ENCODE assay signal across 1 cellular context in the genomic region with DNA sequence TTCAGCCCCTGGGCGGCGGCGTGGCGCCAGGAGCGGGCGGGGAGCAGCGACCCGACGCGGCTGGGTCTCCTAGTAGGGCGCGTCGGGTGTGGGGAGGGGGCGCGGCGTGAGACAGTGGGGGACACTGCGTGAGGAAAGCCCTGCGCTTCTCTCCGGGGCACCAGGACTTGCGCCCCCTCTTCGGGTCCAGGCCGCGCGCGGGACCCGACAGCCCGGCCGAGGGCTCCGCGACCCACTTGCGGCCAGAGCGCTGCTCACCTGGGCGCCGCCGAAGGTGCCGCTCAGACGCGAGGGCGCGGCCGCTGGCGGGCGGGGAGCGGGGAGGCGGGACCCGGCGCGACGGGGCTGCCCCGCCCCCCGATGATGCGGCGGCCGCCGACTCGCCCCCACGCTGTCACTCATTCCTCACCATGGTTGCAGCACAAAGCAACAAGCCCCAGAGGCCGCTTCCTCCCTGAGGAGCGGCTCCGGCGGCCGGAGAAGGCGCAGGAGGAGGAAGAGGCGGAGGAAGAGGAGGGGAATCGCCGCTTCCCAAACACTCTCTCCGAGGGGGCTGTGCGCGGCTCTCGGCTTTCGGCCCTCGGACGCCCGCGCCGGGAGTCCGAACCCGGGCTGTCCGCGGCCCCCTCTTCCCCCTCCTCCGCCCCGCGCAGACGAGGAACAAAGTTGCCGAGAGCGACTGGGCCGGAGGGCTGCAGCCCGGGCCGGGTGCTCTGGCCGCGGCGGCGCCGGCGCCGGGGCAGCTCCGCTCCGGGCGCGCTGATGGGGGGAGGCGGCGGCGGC.
TF ChIP-seq lines count a peak whose summit lies in the region.

A gene with protein sequence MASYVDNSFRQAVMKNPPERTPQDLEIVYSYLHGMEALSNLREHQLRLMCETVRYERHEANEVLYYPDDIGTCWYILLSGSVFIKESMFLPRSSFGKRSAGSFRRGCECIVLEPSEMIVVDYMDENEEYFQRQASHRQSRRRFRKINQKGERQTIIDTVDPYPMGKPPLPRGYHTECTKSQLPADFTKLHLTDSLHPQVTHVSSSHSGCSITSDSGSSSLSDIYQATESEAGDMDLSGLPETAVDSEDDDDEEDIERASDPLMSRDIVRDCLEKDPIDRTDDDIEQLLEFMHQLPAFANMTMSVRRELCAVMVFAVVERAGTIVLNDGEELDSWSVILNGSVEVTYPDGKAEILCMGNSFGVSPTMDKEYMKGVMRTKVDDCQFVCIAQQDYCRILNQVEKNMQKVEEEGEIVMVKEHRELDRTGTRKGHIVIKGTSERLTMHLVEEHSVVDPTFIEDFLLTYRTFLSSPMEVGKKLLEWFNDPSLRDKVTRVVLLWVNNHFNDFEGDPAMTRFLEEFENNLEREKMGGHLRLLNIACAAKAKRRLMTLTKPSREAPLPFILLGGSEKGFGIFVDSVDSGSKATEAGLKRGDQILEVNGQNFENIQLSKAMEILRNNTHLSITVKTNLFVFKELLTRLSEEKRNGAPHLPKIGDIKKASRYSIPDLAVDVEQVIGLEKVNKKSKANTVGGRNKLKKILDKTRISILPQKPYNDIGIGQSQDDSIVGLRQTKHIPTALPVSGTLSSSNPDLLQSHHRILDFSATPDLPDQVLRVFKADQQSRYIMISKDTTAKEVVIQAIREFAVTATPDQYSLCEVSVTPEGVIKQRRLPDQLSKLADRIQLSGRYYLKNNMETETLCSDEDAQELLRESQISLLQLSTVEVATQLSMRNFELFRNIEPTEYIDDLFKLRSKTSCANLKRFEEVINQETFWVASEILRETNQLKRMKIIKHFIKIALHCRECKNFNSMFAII (N-terminal part only) (plus strand): TSS at position 457 of the 783 bp plus-strand sequence. CDS start 1,084 bp downstream, outside the sequence.

TF ChIP-seq in K562, 482 proteins besides CTCF, POLR2A, EP300 and RAD21 (continued from another document and continues in another):
- TF ChIP-seq, protein P1, sequence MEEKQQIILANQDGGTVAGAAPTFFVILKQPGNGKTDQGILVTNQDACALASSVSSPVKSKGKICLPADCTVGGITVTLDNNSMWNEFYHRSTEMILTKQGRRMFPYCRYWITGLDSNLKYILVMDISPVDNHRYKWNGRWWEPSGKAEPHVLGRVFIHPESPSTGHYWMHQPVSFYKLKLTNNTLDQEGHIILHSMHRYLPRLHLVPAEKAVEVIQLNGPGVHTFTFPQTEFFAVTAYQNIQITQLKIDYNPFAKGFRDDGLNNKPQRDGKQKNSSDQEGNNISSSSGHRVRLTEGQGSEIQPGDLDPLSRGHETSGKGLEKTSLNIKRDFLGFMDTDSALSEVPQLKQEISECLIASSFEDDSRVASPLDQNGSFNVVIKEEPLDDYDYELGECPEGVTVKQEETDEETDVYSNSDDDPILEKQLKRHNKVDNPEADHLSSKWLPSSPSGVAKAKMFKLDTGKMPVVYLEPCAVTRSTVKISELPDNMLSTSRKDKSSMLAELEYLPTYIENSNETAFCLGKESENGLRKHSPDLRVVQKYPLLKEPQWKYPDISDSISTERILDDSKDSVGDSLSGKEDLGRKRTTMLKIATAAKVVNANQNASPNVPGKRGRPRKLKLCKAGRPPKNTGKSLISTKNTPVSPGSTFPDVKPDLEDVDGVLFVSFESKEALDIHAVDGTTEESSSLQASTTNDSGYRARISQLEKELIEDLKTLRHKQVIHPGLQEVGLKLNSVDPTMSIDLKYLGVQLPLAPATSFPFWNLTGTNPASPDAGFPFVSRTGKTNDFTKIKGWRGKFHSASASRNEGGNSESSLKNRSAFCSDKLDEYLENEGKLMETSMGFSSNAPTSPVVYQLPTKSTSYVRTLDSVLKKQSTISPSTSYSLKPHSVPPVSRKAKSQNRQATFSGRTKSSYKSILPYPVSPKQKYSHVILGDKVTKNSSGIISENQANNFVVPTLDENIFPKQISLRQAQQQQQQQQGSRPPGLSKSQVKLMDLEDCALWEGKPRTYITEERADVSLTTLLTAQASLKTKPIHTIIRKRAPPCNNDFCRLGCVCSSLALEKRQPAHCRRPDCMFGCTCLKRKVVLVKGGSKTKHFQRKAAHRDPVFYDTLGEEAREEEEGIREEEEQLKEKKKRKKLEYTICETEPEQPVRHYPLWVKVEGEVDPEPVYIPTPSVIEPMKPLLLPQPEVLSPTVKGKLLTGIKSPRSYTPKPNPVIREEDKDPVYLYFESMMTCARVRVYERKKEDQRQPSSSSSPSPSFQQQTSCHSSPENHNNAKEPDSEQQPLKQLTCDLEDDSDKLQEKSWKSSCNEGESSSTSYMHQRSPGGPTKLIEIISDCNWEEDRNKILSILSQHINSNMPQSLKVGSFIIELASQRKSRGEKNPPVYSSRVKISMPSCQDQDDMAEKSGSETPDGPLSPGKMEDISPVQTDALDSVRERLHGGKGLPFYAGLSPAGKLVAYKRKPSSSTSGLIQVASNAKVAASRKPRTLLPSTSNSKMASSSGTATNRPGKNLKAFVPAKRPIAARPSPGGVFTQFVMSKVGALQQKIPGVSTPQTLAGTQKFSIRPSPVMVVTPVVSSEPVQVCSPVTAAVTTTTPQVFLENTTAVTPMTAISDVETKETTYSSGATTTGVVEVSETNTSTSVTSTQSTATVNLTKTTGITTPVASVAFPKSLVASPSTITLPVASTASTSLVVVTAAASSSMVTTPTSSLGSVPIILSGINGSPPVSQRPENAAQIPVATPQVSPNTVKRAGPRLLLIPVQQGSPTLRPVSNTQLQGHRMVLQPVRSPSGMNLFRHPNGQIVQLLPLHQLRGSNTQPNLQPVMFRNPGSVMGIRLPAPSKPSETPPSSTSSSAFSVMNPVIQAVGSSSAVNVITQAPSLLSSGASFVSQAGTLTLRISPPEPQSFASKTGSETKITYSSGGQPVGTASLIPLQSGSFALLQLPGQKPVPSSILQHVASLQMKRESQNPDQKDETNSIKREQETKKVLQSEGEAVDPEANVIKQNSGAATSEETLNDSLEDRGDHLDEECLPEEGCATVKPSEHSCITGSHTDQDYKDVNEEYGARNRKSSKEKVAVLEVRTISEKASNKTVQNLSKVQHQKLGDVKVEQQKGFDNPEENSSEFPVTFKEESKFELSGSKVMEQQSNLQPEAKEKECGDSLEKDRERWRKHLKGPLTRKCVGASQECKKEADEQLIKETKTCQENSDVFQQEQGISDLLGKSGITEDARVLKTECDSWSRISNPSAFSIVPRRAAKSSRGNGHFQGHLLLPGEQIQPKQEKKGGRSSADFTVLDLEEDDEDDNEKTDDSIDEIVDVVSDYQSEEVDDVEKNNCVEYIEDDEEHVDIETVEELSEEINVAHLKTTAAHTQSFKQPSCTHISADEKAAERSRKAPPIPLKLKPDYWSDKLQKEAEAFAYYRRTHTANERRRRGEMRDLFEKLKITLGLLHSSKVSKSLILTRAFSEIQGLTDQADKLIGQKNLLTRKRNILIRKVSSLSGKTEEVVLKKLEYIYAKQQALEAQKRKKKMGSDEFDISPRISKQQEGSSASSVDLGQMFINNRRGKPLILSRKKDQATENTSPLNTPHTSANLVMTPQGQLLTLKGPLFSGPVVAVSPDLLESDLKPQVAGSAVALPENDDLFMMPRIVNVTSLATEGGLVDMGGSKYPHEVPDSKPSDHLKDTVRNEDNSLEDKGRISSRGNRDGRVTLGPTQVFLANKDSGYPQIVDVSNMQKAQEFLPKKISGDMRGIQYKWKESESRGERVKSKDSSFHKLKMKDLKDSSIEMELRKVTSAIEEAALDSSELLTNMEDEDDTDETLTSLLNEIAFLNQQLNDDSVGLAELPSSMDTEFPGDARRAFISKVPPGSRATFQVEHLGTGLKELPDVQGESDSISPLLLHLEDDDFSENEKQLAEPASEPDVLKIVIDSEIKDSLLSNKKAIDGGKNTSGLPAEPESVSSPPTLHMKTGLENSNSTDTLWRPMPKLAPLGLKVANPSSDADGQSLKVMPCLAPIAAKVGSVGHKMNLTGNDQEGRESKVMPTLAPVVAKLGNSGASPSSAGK (IDR thresholded peaks at IDR 0.05), result no peak
- TF ChIP-seq YBX1 (IDR thresholded peaks at IDR 0.05), result no peak
- TF ChIP-seq ZBTB8A (IDR thresholded peaks at IDR 0.05; ENCODE audit: partially characterized antibody), result no peak
- TF ChIP-seq FOSL1 (tag; conservative IDR thresholded peaks at IDR 0.05), result peak; percentile 90
- no peak for TF ChIP-seq SMARCB1 (IDR thresholded peaks at IDR 0.05; ENCODE audit: insufficient read length, low read depth)
- TF ChIP-seq SMARCA5 (IDR thresholded peaks at IDR 0.05), result no peak
- no peak for TF ChIP-seq JUNB (CRISPR knock-in tag; conservative IDR thresholded peaks at IDR 0.05)
- TF ChIP-seq EGR1 (conservative IDR thresholded peaks at IDR 0.05), result peak; percentile 47
- TF ChIP-seq, protein P2, sequence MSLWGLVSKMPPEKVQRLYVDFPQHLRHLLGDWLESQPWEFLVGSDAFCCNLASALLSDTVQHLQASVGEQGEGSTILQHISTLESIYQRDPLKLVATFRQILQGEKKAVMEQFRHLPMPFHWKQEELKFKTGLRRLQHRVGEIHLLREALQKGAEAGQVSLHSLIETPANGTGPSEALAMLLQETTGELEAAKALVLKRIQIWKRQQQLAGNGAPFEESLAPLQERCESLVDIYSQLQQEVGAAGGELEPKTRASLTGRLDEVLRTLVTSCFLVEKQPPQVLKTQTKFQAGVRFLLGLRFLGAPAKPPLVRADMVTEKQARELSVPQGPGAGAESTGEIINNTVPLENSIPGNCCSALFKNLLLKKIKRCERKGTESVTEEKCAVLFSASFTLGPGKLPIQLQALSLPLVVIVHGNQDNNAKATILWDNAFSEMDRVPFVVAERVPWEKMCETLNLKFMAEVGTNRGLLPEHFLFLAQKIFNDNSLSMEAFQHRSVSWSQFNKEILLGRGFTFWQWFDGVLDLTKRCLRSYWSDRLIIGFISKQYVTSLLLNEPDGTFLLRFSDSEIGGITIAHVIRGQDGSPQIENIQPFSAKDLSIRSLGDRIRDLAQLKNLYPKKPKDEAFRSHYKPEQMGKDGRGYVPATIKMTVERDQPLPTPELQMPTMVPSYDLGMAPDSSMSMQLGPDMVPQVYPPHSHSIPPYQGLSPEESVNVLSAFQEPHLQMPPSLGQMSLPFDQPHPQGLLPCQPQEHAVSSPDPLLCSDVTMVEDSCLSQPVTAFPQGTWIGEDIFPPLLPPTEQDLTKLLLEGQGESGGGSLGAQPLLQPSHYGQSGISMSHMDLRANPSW (CRISPR knock-in tag; IDR thresholded peaks at IDR 0.05), result no peak
- TF ChIP-seq PML (IDR thresholded peaks at IDR 0.05; ENCODE audit: low read length), result peak; percentile 48; the same call in 1 of the 2 replicates
- TF ChIP-seq DPF2 (IDR thresholded peaks at IDR 0.05), result no peak
- TF ChIP-seq ZBTB7A (IDR thresholded peaks at IDR 0.05; ENCODE audit: borderline replicate concordance, control insufficient read depth, low read depth, low read length), result peak; percentile 33; the same call in 1 of the 2 replicates
- TF ChIP-seq ZNF551 (CRISPR knock-in tag; IDR thresholded peaks at IDR 0.05), result no peak
- TF ChIP-seq STAG1 (CRISPR knock-in tag; IDR thresholded peaks at IDR 0.05; ENCODE audit: borderline replicate concordance), result no peak
- TF ChIP-seq ZNF263 (CRISPR knock-in tag; IDR thresholded peaks at IDR 0.05; ENCODE audit: borderline replicate concordance), result peak; percentile 58; the same call in 1 of the 2 replicates
- TF ChIP-seq ZNF507 (tag; conservative IDR thresholded peaks at IDR 0.05), result no peak
- TF ChIP-seq, protein P3, sequence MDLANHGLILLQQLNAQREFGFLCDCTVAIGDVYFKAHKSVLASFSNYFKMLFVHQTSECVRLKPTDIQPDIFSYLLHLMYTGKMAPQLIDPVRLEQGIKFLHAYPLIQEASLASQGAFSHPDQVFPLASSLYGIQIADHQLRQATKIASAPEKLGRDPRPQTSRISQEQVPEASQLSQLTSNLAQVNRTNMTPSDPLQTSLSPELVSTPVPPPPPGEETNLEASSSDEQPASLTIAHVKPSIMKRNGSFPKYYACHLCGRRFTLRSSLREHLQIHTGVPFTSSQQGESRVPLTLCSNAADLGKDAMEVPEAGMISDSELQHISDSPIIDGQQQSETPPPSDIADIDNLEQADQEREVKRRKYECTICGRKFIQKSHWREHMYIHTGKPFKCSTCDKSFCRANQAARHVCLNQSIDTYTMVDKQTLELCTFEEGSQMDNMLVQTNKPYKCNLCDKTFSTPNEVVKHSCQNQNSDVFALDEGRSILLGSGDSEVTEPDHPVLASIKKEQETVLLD (IDR thresholded peaks at IDR 0.05), result no peak
- TF ChIP-seq, protein P4, sequence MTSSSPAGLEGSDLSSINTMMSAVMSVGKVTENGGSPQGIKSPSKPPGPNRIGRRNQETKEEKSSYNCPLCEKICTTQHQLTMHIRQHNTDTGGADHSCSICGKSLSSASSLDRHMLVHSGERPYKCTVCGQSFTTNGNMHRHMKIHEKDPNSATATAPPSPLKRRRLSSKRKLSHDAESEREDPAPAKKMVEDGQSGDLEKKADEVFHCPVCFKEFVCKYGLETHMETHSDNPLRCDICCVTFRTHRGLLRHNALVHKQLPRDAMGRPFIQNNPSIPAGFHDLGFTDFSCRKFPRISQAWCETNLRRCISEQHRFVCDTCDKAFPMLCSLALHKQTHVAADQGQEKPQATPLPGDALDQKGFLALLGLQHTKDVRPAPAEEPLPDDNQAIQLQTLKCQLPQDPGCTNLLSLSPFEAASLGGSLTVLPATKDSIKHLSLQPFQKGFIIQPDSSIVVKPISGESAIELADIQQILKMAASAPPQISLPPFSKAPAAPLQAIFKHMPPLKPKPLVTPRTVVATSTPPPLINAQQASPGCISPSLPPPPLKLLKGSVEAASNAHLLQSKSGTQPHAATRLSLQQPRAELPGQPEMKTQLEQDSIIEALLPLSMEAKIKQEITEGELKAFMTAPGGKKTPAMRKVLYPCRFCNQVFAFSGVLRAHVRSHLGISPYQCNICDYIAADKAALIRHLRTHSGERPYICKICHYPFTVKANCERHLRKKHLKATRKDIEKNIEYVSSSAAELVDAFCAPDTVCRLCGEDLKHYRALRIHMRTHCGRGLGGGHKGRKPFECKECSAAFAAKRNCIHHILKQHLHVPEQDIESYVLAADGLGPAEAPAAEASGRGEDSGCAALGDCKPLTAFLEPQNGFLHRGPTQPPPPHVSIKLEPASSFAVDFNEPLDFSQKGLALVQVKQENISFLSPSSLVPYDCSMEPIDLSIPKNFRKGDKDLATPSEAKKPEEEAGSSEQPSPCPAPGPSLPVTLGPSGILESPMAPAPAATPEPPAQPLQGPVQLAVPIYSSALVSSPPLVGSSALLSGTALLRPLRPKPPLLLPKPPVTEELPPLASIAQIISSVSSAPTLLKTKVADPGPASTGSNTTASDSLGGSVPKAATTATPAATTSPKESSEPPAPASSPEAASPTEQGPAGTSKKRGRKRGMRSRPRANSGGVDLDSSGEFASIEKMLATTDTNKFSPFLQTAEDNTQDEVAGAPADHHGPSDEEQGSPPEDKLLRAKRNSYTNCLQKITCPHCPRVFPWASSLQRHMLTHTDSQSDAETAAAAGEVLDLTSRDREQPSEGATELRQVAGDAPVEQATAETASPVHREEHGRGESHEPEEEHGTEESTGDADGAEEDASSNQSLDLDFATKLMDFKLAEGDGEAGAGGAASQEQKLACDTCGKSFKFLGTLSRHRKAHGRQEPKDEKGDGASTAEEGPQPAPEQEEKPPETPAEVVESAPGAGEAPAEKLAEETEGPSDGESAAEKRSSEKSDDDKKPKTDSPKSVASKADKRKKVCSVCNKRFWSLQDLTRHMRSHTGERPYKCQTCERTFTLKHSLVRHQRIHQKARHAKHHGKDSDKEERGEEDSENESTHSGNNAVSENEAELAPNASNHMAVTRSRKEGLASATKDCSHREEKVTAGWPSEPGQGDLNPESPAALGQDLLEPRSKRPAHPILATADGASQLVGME (CRISPR knock-in tag; IDR thresholded peaks at IDR 0.05), result no peak
- no peak for TF ChIP-seq TEAD4 (IDR thresholded peaks at IDR 0.05; ENCODE audit: low read length)
- TF ChIP-seq TEAD4 (CRISPR knock-in tag; IDR thresholded peaks at IDR 0.05; ENCODE audit: borderline replicate concordance), result no peak
- peak; percentile 77 for TF ChIP-seq SMAD4 (CRISPR knock-in tag; conservative IDR thresholded peaks at IDR 0.05)
- no peak for TF ChIP-seq CHCHD3 (CRISPR knock-in tag; IDR thresholded peaks at IDR 0.05)
